In the genomic region with DNA sequence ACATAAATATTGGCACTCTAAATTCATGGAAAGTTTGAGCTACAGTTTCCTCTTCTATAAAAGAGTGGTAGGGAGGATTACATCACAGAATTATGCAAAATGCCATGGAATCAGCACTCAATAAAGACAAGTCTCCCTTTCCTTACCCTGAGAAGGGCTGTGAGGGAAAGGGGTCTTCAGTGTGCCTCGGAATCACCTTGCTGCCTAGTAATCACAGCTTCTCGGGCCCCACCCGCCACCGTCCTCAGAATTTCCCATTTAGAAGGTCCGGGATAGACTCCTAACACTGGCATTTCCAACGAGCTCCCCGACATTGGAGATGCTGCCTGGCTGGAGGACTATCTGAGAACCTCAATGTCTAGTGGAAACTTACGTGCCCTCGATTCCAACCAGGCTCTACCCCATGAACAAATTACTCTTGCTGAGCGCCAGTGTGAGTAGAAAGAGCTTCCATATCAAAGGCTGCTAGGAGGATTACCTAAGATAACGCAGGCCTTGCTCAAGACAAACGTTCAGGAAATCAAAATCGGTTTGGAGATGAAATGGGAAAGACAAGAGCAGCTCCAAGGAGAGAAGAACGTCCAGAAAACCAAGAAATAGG, we compare ENCODE assay signal across 8 cellular contexts.
DNase-seq lines count a peak whose midpoint lies in the region; ATAC-seq and TF ChIP-seq lines count a peak whose summit lies in the region.

No MANE protein-coding gene starts in this region.

- H3K27me3 Mint-ChIP-seq in CD14-positive monocyte (ENCODE audit: low read depth in 3 of 3) = peaks cover 0 to 1% (median 0%) of the 10 kb centered on the region in 3 donors
- no peaks in the 10 kb centered on the region for H3K27me3 Mint-ChIP-seq in activated CD8-positive, alpha-beta T cell treated with anti-CD3 and anti-CD28 coated beads, Interleukin-2, amount 10 ng/mL, durations not matched to agents 7 days and 5 days (ENCODE audit: low read depth)

- H3K4me1 ChIP-seq in foreskin keratinocyte (peaks cover 21% of the 10 kb centered on the region), gastrocnemius medialis (peaks cover 41 to 53% of the 10 kb centered on the region in 2 donors)

- H3K9me3 Mint-ChIP-seq in CD14-positive monocyte = no peaks in the 10 kb centered on the region
- no peaks in the 10 kb centered on the region for H3K9me3 Mint-ChIP-seq in activated CD8-positive, alpha-beta T cell treated with anti-CD3 and anti-CD28 coated beads, Interleukin-2, amount 10 ng/mL, durations not matched to agents 7 days and 5 days (ENCODE audit: insufficient read depth)

- H3K9me3 ChIP-seq in KOPT-K1 (ENCODE audit: insufficient read depth, low read length, poor library complexity, severe bottlenecking) = no peaks in the 10 kb centered on the region
- H3K9me3 ChIP-seq in gastrocnemius medialis = no peaks in the 10 kb centered on the region

- intact Hi-C loops in CD14-positive monocyte (cut with micrococcal nuclease) (loop anchor here (2.0 to 5.0 kb wide), 3 partner anchors 74 to 97 kb away; partner anchors contain the start of gene CHD2 (in 1 of the 2)), gastrocnemius medialis (cut with DNase I; ENCODE audit: low total_unique reads) (loop anchor here (2.0 kb wide), 1 partner anchor 263 kb away; no protein-coding TSS in a partner anchor)

- TF ChIP-seq CTCF in CD14-positive monocyte (IDR thresholded peaks at IDR 0.05) (no peak), foreskin keratinocyte (conservative IDR thresholded peaks at IDR 0.05) (no peak), gastrocnemius medialis (IDR thresholded peaks at IDR 0.05 in 4 of 5, conservative IDR thresholded peaks at IDR 0.05 in 1 of 5) (no peak), GM13976 (IDR thresholded peaks at IDR 0.05; ENCODE audit: borderline replicate concordance, control extremely low read depth, extremely low read depth, insufficient read depth, missing control alignments) (no peak)

- peaks cover 0 to 2% of the 10 kb centered on the region in 2 donors for H3K36me3 Mint-ChIP-seq in CD14-positive monocyte
- H3K36me3 Mint-ChIP-seq in activated CD8-positive, alpha-beta T cell treated with anti-CD3 and anti-CD28 coated beads, Interleukin-2, amount 10 ng/mL, durations not matched to agents 7 days and 5 days (ENCODE audit: low read depth) = peaks cover 8% of the 10 kb centered on the region

- peak in 1 of 2 donors; percentile 19 for TF ChIP-seq POLR2A in gastrocnemius medialis (IDR thresholded peaks at IDR 0.05)

- H3K27me3 ChIP-seq in foreskin keratinocyte (no peaks in the 10 kb centered on the region), gastrocnemius medialis (no peaks in the 10 kb centered on the region)

- peaks cover 64% of the 10 kb centered on the region for H3K4me1 Mint-ChIP-seq in CD14-positive monocyte
- peaks cover 45% of the 10 kb centered on the region for H3K4me1 Mint-ChIP-seq in activated CD8-positive, alpha-beta T cell treated with anti-CD3 and anti-CD28 coated beads, Interleukin-2, amount 10 ng/mL, durations not matched to agents 7 days and 5 days (ENCODE audit: low read depth)

- peak; percentile 51 for DNase-seq in CD14-positive monocyte (ENCODE audit: low spot score)
- no peak for DNase-seq in activated CD8-positive, alpha-beta T cell treated with anti-CD3 and anti-CD28 coated beads, Interleukin-2, amount 10 ng/mL, durations not matched to agents 7 days and 5 days
- DNase-seq in foreskin keratinocyte = no peak
- peak in 1 of 2 donors; percentile 48 for DNase-seq in gastrocnemius medialis
- no peak for DNase-seq in DMS79 (lab: John Stamatoyannopoulos, UW)
- DNase-seq in AG08395 (ENCODE audit: low spot score) = no peak
- no peak for DNase-seq in GM13976 (ENCODE audit: low spot score)

- peak overlapping the region; percentile 61 to 84 (median 70) for H3K4me3 ChIP-seq in gastrocnemius medialis

- ATAC-seq in activated CD8-positive, alpha-beta T cell treated with anti-CD3 and anti-CD28 coated beads, Interleukin-2, amount 10 ng/mL, durations not matched to agents 7 days and 5 days = no peak
- ATAC-seq in foreskin keratinocyte = no peak
- peak in 1 of 2 donors; percentile 6 for ATAC-seq in gastrocnemius medialis

- in situ Hi-C loops in gastrocnemius medialis (cut with MboI; ENCODE audit: low sequenced_read_pairs in 4 of 4) (loop anchor here in 2 of 4 donors (10.0 to 25.0 kb wide), 2 partner anchors 257 to 654 kb away; no protein-coding TSS in a partner anchor), GM13976 (cut with MboI; ENCODE audit: low sequenced_read_pairs, unreplicated experiment) (no loop called here)

- CTCF ChIA-PET in activated CD8-positive, alpha-beta T cell treated with anti-CD3 and anti-CD28 coated beads, Interleukin-2, amount 10 ng/mL, durations not matched to agents 7 days and 5 days (lab: Charles Lee) = interaction anchor here (0.6 to 5.1 kb wide), 23 partner anchors 11 to 221 kb away, joined by 3 to 90 read pairs (median 7); partner anchors contain the start of gene CHD2

- POLR2A ChIA-PET in activated CD8-positive, alpha-beta T cell treated with anti-CD3 and anti-CD28 coated beads, Interleukin-2, amount 10 ng/mL, durations not matched to agents 7 days and 5 days (lab: Charles Lee) = interaction anchor here (0.6 to 8.2 kb wide), 15 partner anchors 9 to 1673 kb away, joined by 3 to 401 read pairs (median 29); partner anchors contain the start of gene CHD2

- H3K27ac Mint-ChIP-seq in CD14-positive monocyte = peak overlapping the region; percentile 98 to 100 (median 99)
- peak overlapping the region; percentile 96 for H3K27ac Mint-ChIP-seq in activated CD8-positive, alpha-beta T cell treated with anti-CD3 and anti-CD28 coated beads, Interleukin-2, amount 10 ng/mL, durations not matched to agents 7 days and 5 days

- H3K36me3 ChIP-seq in KOPT-K1 (ENCODE audit: insufficient read depth, low read length) (no peaks in the 10 kb centered on the region), gastrocnemius medialis (no peaks in the 10 kb centered on the region)

- H3K27ac ChIP-seq in KOPT-K1 (ENCODE audit: low read depth, low read length, poor library complexity, severe bottlenecking) (peak overlapping the region; percentile 99), foreskin keratinocyte (peak overlapping the region; percentile 93), gastrocnemius medialis (peak overlapping the region; percentile 97 to 99 (median 98))

- H3K4me3 Mint-ChIP-seq in CD14-positive monocyte = peak overlapping the region; percentile 82 to 90
- H3K4me3 Mint-ChIP-seq in activated CD8-positive, alpha-beta T cell treated with anti-CD3 and anti-CD28 coated beads, Interleukin-2, amount 10 ng/mL, durations not matched to agents 7 days and 5 days = peak overlapping the region; percentile 81
